15 cellular contexts compared by ENCODE assay signal in genomic region chr4:63460075-63460474, GRCh38.
"Had no signal": no experiment of that assay in that cellular context is flagged by ENCODE, and none has a peak within 500 bp of the region (broad histone marks: within the 10 kb centered on the region; RNA-seq: fewer than 3 reads in every experiment).

No MANE protein-coding gene starts in this region.

- H3K27ac Mint-ChIP-seq: naive thymus-derived CD8-positive, alpha-beta T cell; progenitor cell of endocrine pancreas; stimulated activated memory B cell treated with anti-CD40 and anti-IgM and Interleukin-4, amounts not matched to agents 10 μg/mL and 1 μg/mL and 100 μg/mL, for 72 hours; stimulated activated naive CD8-positive, alpha-beta T cell treated with anti-CD3 and anti-CD28 coated beads, Interleukin-15, amount 100 ng/mL, for 72 hours had no signal

- H3K4me1 Mint-ChIP-seq: naive thymus-derived CD8-positive, alpha-beta T cell; stimulated activated memory B cell treated with anti-CD40 and anti-IgM and Interleukin-4, amounts not matched to agents 10 μg/mL and 1 μg/mL and 100 μg/mL, for 72 hours; stimulated activated naive CD8-positive, alpha-beta T cell treated with anti-CD3 and anti-CD28 coated beads, Interleukin-15, amount 100 ng/mL, for 72 hours had no signal

- DNase-seq: effector memory CD4-positive, alpha-beta T cell; glutamatergic neuron; islet precursor cell; mucosa of descending colon; naive thymus-derived CD8-positive, alpha-beta T cell; pancreas; right cardiac atrium; stimulated activated CD4-positive, alpha-beta T cell treated with anti-CD3 and anti-CD28 coated beads, Interleukin-4, amount 100 ng/mL, for 24 hours; stimulated activated naive CD8-positive, alpha-beta T cell treated with anti-CD3 and anti-CD28 coated beads, Interleukin-15, amount 100 ng/mL, for 72 hours; testis; upper lobe of right lung had no signal

- H3K27me3 Mint-ChIP-seq: naive thymus-derived CD8-positive, alpha-beta T cell; progenitor cell of endocrine pancreas; stimulated activated memory B cell treated with anti-CD40 and anti-IgM and Interleukin-4, amounts not matched to agents 10 μg/mL and 1 μg/mL and 100 μg/mL, for 72 hours; stimulated activated naive CD8-positive, alpha-beta T cell treated with anti-CD3 and anti-CD28 coated beads, Interleukin-15, amount 100 ng/mL, for 72 hours had no signal

- ATAC-seq: gastroesophageal sphincter; left lobe of liver; mucosa of descending colon; naive thymus-derived CD8-positive, alpha-beta T cell; pancreas; right cardiac atrium; stimulated activated memory B cell treated with anti-CD40 and anti-IgM and Interleukin-4, amounts not matched to agents 10 μg/mL and 1 μg/mL and 100 μg/mL, for 72 hours; stimulated activated naive CD8-positive, alpha-beta T cell treated with anti-CD3 and anti-CD28 coated beads, Interleukin-15, amount 100 ng/mL, for 72 hours; upper lobe of right lung had no signal

- H3K36me3 Mint-ChIP-seq: stimulated activated memory B cell treated with anti-CD40 and anti-IgM and Interleukin-4, amounts not matched to agents 10 μg/mL and 1 μg/mL and 100 μg/mL, for 72 hours had no signal

- H3K4me3 Mint-ChIP-seq: naive thymus-derived CD8-positive, alpha-beta T cell; stimulated activated memory B cell treated with anti-CD40 and anti-IgM and Interleukin-4, amounts not matched to agents 10 μg/mL and 1 μg/mL and 100 μg/mL, for 72 hours; stimulated activated naive CD8-positive, alpha-beta T cell treated with anti-CD3 and anti-CD28 coated beads, Interleukin-15, amount 100 ng/mL, for 72 hours had no signal
